10 cellular contexts compared by ENCODE assay signal in genomic region chr20:56629464-56630085, GRCh38. TPM values are rescaled to one million over a fixed set of nuclear protein-coding genes. Genes with fewer than 3 reads are reported as not detected.
A peak's percentile ranks its signal among the peaks of the same experiment; 100 is the strongest.
DNase-seq lines count a peak whose midpoint lies in the region; ATAC-seq, FAIRE-seq and TF ChIP-seq lines count a peak whose summit lies in the region.
"Had no signal": no experiment of that assay in that cellular context is flagged by ENCODE, and none has a peak within 500 bp of the region (broad histone marks: within the 10 kb centered on the region; RNA-seq: fewer than 3 reads in every experiment).

No MANE protein-coding gene starts in this region.

- intact Hi-C loops in activated B cell treated with CpG ODN at 0.5 μM for 24 hours (cut with micrococcal nuclease) (no loop called here), thyroid gland (cut with DNase I) (no loop called here)

- H3K9me1 ChIP-seq in keratinocyte (ENCODE audit: control insufficient read depth, extremely low read depth, insufficient read depth, low read length): no peaks in the 10 kb centered on the region

- H3K27me3 Mint-ChIP-seq in activated CD4-positive, alpha-beta T cell treated with anti-CD3 and anti-CD28 coated beads, Interleukin-2, amount 10 ng/mL, durations not matched to agents 7 days and 5 days: peaks cover 82% of the 10 kb centered on the region
- H3K27me3 Mint-ChIP-seq in activated B cell treated with CpG ODN at 0.5 μM for 24 hours: peaks cover 52% of the 10 kb centered on the region

- H3K9ac ChIP-seq in keratinocyte (ENCODE audit: control insufficient read depth, extremely low read depth, insufficient read depth, low read length): peak overlapping the region; percentile 99

- no peak for FAIRE-seq in keratinocyte (lab: Jason Lieb, UNC)
- FAIRE-seq: D721Med, endothelial cell of umbilical vein had no signal

- H3K4me3 ChIP-seq in keratinocyte (ENCODE audit: control insufficient read depth in 2 of 3, extremely low read depth in 1 of 3, insufficient read depth in 2 of 3, low read depth in 1 of 3, low read length in 3 of 3): peak overlapping the region; percentile 93 to 100 (median 97)
- H3K4me3 ChIP-seq in thyroid gland (replicated peaks in 1 of 3): peak overlapping the region in 2 of 3 donors; percentile 19 to 49

- no peak for ATAC-seq in activated B cell treated with CpG ODN at 0.5 μM for 24 hours (ENCODE audit: low read depth)
- no peak for ATAC-seq in GM18517 (IDR thresholded peaks at IDR 0.05; ENCODE audit: unreplicated experiment)
- no peak for ATAC-seq in GM21737 (IDR thresholded peaks at IDR 0.05; ENCODE audit: unreplicated experiment)
- no peak for ATAC-seq in GM18867 (IDR thresholded peaks at IDR 0.05; ENCODE audit: unreplicated experiment)

- H3K9me3 Mint-ChIP-seq in activated CD4-positive, alpha-beta T cell treated with anti-CD3 and anti-CD28 coated beads, Interleukin-2, amount 10 ng/mL, durations not matched to agents 7 days and 5 days: no peaks in the 10 kb centered on the region
- no peaks in the 10 kb centered on the region for H3K9me3 Mint-ChIP-seq in activated B cell treated with CpG ODN at 0.5 μM for 24 hours

- POLR2A ChIA-PET in activated CD4-positive, alpha-beta T cell treated with anti-CD3 and anti-CD28 coated beads, Interleukin-2, amount 10 ng/mL, durations not matched to agents 7 days and 5 days (lab: Charles Lee): no interaction called here
- POLR2A ChIA-PET in activated B cell treated with CpG ODN at 0.5 μM for 24 hours (lab: Charles Lee): no interaction called here

- H3K4me2 ChIP-seq in keratinocyte (ENCODE audit: control insufficient read depth, extremely low read depth, insufficient read depth, low read depth, low read length): peak overlapping the region; percentile 95

- CTCF ChIA-PET in activated CD4-positive, alpha-beta T cell treated with anti-CD3 and anti-CD28 coated beads, Interleukin-2, amount 10 ng/mL, durations not matched to agents 7 days and 5 days (lab: Charles Lee): no interaction called here
- CTCF ChIA-PET in activated B cell treated with CpG ODN at 0.5 μM for 24 hours (lab: Charles Lee): no interaction called here

- TF ChIP-seq CTCF in activated B cell treated with CpG ODN at 0.5 μM for 24 hours (IDR thresholded peaks at IDR 0.05) (no peak), keratinocyte (optimal IDR thresholded peaks at IDR 0.05 in 1 of 3, IDR thresholded peaks at IDR 0.05 in 1 of 3, conservative IDR thresholded peaks at IDR 0.05 in 1 of 3; ENCODE audit: extremely low read depth in 1 of 3, insufficient read depth in 2 of 3, low read length in 3 of 3) (no peak), thyroid gland (IDR thresholded peaks at IDR 0.05) (no peak)

- H3K4me3 Mint-ChIP-seq in activated CD4-positive, alpha-beta T cell treated with anti-CD3 and anti-CD28 coated beads, Interleukin-2, amount 10 ng/mL, durations not matched to agents 7 days and 5 days: peak overlapping the region; percentile 27
- peak overlapping the region; percentile 44 for H3K4me3 Mint-ChIP-seq in activated B cell treated with CpG ODN at 0.5 μM for 24 hours

- H3K9me3 ChIP-seq in keratinocyte (ENCODE audit: control insufficient read depth, low read depth, low read length) (no peaks in the 10 kb centered on the region), thyroid gland (no peaks in the 10 kb centered on the region)

- no peak for TF ChIP-seq POLR2A in thyroid gland (IDR thresholded peaks at IDR 0.05)

- H3K27ac ChIP-seq in keratinocyte (ENCODE audit: control insufficient read depth, insufficient read depth, low read length): peak overlapping the region; percentile 96
- H3K27ac ChIP-seq in thyroid gland: peak overlapping the region in 2 of 3 donors; percentile 55 to 59

- H3K27me3 ChIP-seq in keratinocyte (ENCODE audit: control insufficient read depth, extremely low read depth, insufficient read depth, low read length): peaks cover 4% of the 10 kb centered on the region
- H3K27me3 ChIP-seq in thyroid gland: peaks cover 26% of the 10 kb centered on the region

- peaks cover 16% of the 10 kb centered on the region for H3K4me1 Mint-ChIP-seq in activated CD4-positive, alpha-beta T cell treated with anti-CD3 and anti-CD28 coated beads, Interleukin-2, amount 10 ng/mL, durations not matched to agents 7 days and 5 days
- H3K4me1 Mint-ChIP-seq in activated B cell treated with CpG ODN at 0.5 μM for 24 hours: peaks cover 15% of the 10 kb centered on the region

- no peak for DNase-seq in activated CD4-positive, alpha-beta T cell treated with anti-CD3 and anti-CD28 coated beads, Interleukin-2, amount 10 ng/mL, durations not matched to agents 7 days and 5 days
- DNase-seq in activated CD4-positive, alpha-beta T cell treated with anti-CD3 and anti-CD28 coated beads, Interleukin-2, amount 50 U/mL, for 48 hours: no peak
- no peak for DNase-seq in activated B cell treated with CpG ODN at 0.5 μM for 24 hours
- no peak for DNase-seq in keratinocyte (ENCODE audit: low read depth, low spot score)
- DNase-seq in thyroid gland: no peak

- WGBS in thyroid gland, 2 donors: 2 to 3% methylated on average over 31 to 34 of the region's 39 CpGs

- peak overlapping the region; percentile 56 for H2AFZ ChIP-seq in keratinocyte (ENCODE audit: control insufficient read depth, low read length)

- peaks cover 54% of the 10 kb centered on the region for H3K79me2 ChIP-seq in keratinocyte (ENCODE audit: control insufficient read depth, insufficient read depth, low read length)

- H3K4me1 ChIP-seq in keratinocyte (ENCODE audit: control insufficient read depth, extremely low read depth, insufficient read depth, low read length) (peaks cover 32% of the 10 kb centered on the region), thyroid gland (peaks cover 30 to 54% of the 10 kb centered on the region in 2 donors)

- no peaks in the 10 kb centered on the region for H4K20me1 ChIP-seq in keratinocyte (ENCODE audit: control insufficient read depth, extremely low read depth, insufficient read depth, low read length)

- peak overlapping the region; percentile 9 for H3K27ac Mint-ChIP-seq in activated CD4-positive, alpha-beta T cell treated with anti-CD3 and anti-CD28 coated beads, Interleukin-2, amount 10 ng/mL, durations not matched to agents 7 days and 5 days
- H3K27ac Mint-ChIP-seq in activated B cell treated with CpG ODN at 0.5 μM for 24 hours: no peak overlapping the region

- dilution Hi-C loops in keratinocyte (cut with MboI; ENCODE audit: extremely low pct_ligation_motif_present, low sequenced_read_pairs): no loop called here

- H3K36me3 ChIP-seq in keratinocyte (ENCODE audit: control insufficient read depth in 2 of 2, extremely low read depth in 1 of 2, insufficient read depth in 2 of 2, low read length in 2 of 2) (peaks cover 1 to 12% of the 10 kb centered on the region in 2 experiments), thyroid gland (no peaks in the 10 kb centered on the region)

- H3K36me3 Mint-ChIP-seq in activated CD4-positive, alpha-beta T cell treated with anti-CD3 and anti-CD28 coated beads, Interleukin-2, amount 10 ng/mL, durations not matched to agents 7 days and 5 days (ENCODE audit: low read depth): peaks cover 3% of the 10 kb centered on the region
- no peaks in the 10 kb centered on the region for H3K36me3 Mint-ChIP-seq in activated B cell treated with CpG ODN at 0.5 μM for 24 hours (ENCODE audit: low read depth)

RNA-seq across cellular contexts. Expression of gene TFAP2C, which starts 0.5 kb away (rescaled TPM):
- not detected for total RNA-seq in activated CD4-positive, alpha-beta T cell treated with anti-CD3 and anti-CD28 coated beads, Interleukin-2, amount 10 ng/mL, durations not matched to agents 7 days and 5 days
- total RNA-seq in activated B cell treated with CpG ODN at 0.5 μM for 24 hours (not detected in 2 replicates), thyroid gland (1 to 10 TPM; 3.2 to 6.9 (median 5.2) TPM)
- polyA plus RNA-seq in keratinocyte: 5.5 to 24.7 TPM (median 11.5 TPM) in 3 replicates
- 7.3 TPM for polyA plus RNA-seq in keratinocyte (2011; ENCODE audit: low read depth)
- 7.4 and 8.5 TPM in 2 replicates for polyA plus RNA-seq in keratinocyte (2011; cell fraction: cytosol; rRNA removed)
- 16.9 and 20.0 TPM in 2 replicates for polyA plus RNA-seq in keratinocyte (2011; cell fraction: nucleus; rRNA removed)
- 16.6 and 23.1 TPM in 2 replicates for polyA plus RNA-seq in keratinocyte (2012; ENCODE audit: low replicate concordance)
- polyA minus RNA-seq in keratinocyte: 5.9 to 11.7 TPM (median 10.8 TPM) in 3 replicates
- polyA minus RNA-seq in keratinocyte (2011; cell fraction: cytosol; rRNA and poly(A)+ RNA removed): 12.1 TPM
- 13.0 and 15.7 TPM in 2 replicates for polyA minus RNA-seq in keratinocyte (2011; cell fraction: nucleus; rRNA and poly(A)+ RNA removed)
- total RNA-seq: endothelial cell of umbilical vein had no signal
